Comparison of ENCODE assay signal across 1 cellular context in genomic region chr17:82412535-82413520, GRCh38.
TF ChIP-seq lines count a peak whose summit lies in the region.

No MANE protein-coding gene starts in this region.

TF ChIP-seq in HepG2, 621 proteins besides CTCF, POLR2A, EP300 and RAD21 (continued from another document and continues in another):
- TF ChIP-seq UBTF (CRISPR knock-in tag; IDR thresholded peaks at IDR 0.05), result no peak
- no peak for TF ChIP-seq ZKSCAN8 (CRISPR knock-in tag; IDR thresholded peaks at IDR 0.05; ENCODE audit: borderline replicate concordance)
- TF ChIP-seq MEIS2 (CRISPR knock-in tag; IDR thresholded peaks at IDR 0.05), result no peak
- TF ChIP-seq HNF1B (CRISPR knock-in tag; IDR thresholded peaks at IDR 0.05), result peak; percentile 83
- peak; percentile 46; the same call in 1 of the 2 replicates for TF ChIP-seq ZFX (CRISPR knock-in tag; IDR thresholded peaks at IDR 0.05; ENCODE audit: low read depth)
- 0 out of 2 replicates have a peak, but pooled peaks have one; percentile 23 for TF ChIP-seq KDM1A (CRISPR knock-in tag; IDR thresholded peaks at IDR 0.05)
- no peak for TF ChIP-seq ZNF44 (CRISPR knock-in tag; IDR thresholded peaks at IDR 0.05)
- TF ChIP-seq ATF3 (CRISPR knock-in tag; IDR thresholded peaks at IDR 0.05), result no peak
- 0 out of 2 replicates have a peak, but pooled peaks have one; percentile 50 for TF ChIP-seq ZNF280D (CRISPR knock-in tag; IDR thresholded peaks at IDR 0.05)
- no peak for TF ChIP-seq RFX5 (IDR thresholded peaks at IDR 0.05; ENCODE audit: low read depth, low read length)
- no peak for TF ChIP-seq EHMT2 (IDR thresholded peaks at IDR 0.05; ENCODE audit: borderline replicate concordance, low read depth, low read length)
- peak; percentile 41; the same call in 1 of the 2 replicates for TF ChIP-seq ZBED4 (CRISPR knock-in tag; IDR thresholded peaks at IDR 0.05; ENCODE audit: borderline replicate concordance)
- peak; percentile 28; the same call in 1 of the 2 replicates for TF ChIP-seq ZNF331 (CRISPR knock-in tag; IDR thresholded peaks at IDR 0.05)
- no peak for TF ChIP-seq HCFC1 (IDR thresholded peaks at IDR 0.05; ENCODE audit: low read depth, low read length)
- TF ChIP-seq ZNF792 (CRISPR knock-in tag; IDR thresholded peaks at IDR 0.05), result no peak
- TF ChIP-seq SOX13 (IDR thresholded peaks at IDR 0.05), result no peak
- TF ChIP-seq SOX13 (CRISPR knock-in tag; conservative IDR thresholded peaks at IDR 0.05 in 1 of 2, IDR thresholded peaks at IDR 0.05 in 1 of 2), result peak in 1 of 2 experiments; percentile 61; a peak in 2 of 4 replicates
- no peak for TF ChIP-seq BATF2 (CRISPR knock-in tag; IDR thresholded peaks at IDR 0.05)
- peak; percentile 86 for TF ChIP-seq SALL1 (CRISPR knock-in tag; IDR thresholded peaks at IDR 0.05)
- TF ChIP-seq, protein P1, sequence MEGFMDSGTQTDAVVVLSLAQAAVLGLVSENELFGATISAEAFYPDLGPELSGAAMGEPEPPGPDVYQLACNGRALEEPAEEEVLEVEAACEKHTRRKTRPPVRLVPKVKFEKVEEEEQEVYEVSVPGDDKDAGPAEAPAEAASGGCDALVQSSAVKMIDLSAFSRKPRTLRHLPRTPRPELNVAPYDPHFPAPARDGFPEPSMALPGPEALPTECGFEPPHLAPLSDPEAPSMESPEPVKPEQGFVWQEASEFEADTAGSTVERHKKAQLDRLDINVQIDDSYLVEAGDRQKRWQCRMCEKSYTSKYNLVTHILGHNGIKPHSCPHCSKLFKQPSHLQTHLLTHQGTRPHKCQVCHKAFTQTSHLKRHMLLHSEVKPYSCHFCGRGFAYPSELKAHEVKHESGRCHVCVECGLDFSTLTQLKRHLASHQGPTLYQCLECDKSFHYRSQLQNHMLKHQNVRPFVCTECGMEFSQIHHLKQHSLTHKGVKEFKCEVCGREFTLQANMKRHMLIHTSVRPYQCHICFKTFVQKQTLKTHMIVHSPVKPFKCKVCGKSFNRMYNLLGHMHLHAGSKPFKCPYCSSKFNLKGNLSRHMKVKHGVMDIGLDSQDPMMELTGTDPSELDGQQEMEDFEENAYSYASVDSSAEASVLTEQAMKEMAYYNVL (CRISPR knock-in tag; IDR thresholded peaks at IDR 0.05; ENCODE audit: borderline replicate concordance), result peak; percentile 41; the same call in 1 of the 2 replicates
- no peak for TF ChIP-seq HHEX (CRISPR knock-in tag; IDR thresholded peaks at IDR 0.05)
- TF ChIP-seq KDM5B (CRISPR knock-in tag; IDR thresholded peaks at IDR 0.05; ENCODE audit: borderline replicate concordance), result 0 out of 2 replicates have a peak, but pooled peaks have one; percentile 29
- TF ChIP-seq STAT6 (CRISPR knock-in tag; IDR thresholded peaks at IDR 0.05; ENCODE audit: borderline replicate concordance), result no peak
- TF ChIP-seq PHF5A (CRISPR knock-in tag; IDR thresholded peaks at IDR 0.05; ENCODE audit: low read depth, unreplicated experiment), result peak; percentile 29
- TF ChIP-seq MEIS1 (CRISPR knock-in tag; IDR thresholded peaks at IDR 0.05; ENCODE audit: borderline replicate concordance), result no peak
- TF ChIP-seq THAP9 (CRISPR knock-in tag; IDR thresholded peaks at IDR 0.05; ENCODE audit: borderline replicate concordance), result no peak
- no peak for TF ChIP-seq SOX6 (IDR thresholded peaks at IDR 0.05)
- peak; percentile 75 for TF ChIP-seq SOX6 (CRISPR knock-in tag; IDR thresholded peaks at IDR 0.05)
- no peak for TF ChIP-seq ZNF432 (CRISPR knock-in tag; IDR thresholded peaks at IDR 0.05; ENCODE audit: borderline replicate concordance)
